ENCODE assay signal across 2 cellular contexts in the genomic region with DNA sequence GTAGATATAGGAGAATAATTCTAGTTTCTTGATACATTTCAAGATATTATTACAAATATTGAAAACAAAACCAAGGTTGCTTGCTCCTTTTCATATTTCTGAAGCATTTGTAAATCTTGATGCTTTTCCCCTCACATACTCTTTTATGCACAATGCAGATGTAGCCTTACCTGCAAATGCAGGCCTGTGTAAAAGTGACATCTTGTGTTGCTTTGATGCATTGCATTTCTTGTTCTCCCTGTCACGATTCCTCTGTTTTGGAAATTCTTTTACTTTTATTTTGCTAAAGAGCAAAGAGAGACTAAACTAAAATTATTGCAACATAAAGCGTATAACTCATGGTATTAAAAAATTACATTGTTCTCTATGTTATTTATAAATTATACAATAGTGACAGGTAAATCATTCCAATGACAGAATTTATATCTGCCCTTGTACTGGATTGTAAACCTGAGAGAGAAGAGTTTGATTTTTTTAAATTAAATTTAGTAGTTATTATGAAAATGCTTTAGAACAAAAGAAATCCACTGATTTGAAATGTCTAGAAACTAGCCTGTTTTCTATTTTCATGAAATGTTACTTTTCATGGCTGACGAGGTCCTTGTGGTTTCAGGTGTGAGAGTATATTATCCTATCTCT.
TF ChIP-seq lines count a peak whose summit lies in the region.

No MANE protein-coding gene starts in this region.

TF ChIP-seq in GM23338, 12 proteins besides CTCF, POLR2A, EP300 and RAD21 (continued from another document and continues in another):
- TF ChIP-seq ZNF462 (CRISPR knock-in tag; IDR thresholded peaks at IDR 0.05) (no peak), CREB1 (CRISPR knock-in tag; IDR thresholded peaks at IDR 0.05; ENCODE audit: low read depth) (no peak), ETS1 (IDR thresholded peaks at IDR 0.05) (no peak), POLR2AphosphoS5 (IDR thresholded peaks at IDR 0.05; ENCODE audit: low read depth) (no peak), EZH2phosphoT487 (IDR thresholded peaks at IDR 0.05; ENCODE audit: unreplicated experiment) (no peak), REST (IDR thresholded peaks at IDR 0.05; ENCODE audit: unreplicated experiment) (no peak), NANOG (IDR thresholded peaks at IDR 0.05; ENCODE audit: borderline replicate concordance) (no peak), ZNF331 (CRISPR knock-in tag; IDR thresholded peaks at IDR 0.05; ENCODE audit: low read depth) (no peak)

TF ChIP-seq in SK-N-SH, 30 proteins besides CTCF, POLR2A, EP300 and RAD21 (continued from another document):
- peak; percentile 98 for TF ChIP-seq SMC3 (IDR thresholded peaks at IDR 0.05; ENCODE audit: low read depth, low read length)
- no peak for TF ChIP-seq MXI1 (IDR thresholded peaks at IDR 0.05; ENCODE audit: low read depth, low read length)
- TF ChIP-seq JUND (IDR thresholded peaks at IDR 0.05), result no peak
